ENCODE assay signal across 1 cellular context in genomic region chr6:44298864-44299263, GRCh38.
TF ChIP-seq lines count a peak whose summit lies in the region.

No MANE protein-coding gene starts in this region.

TF ChIP-seq in HCT116, 20 proteins besides CTCF, POLR2A, EP300 and RAD21:
- TF ChIP-seq ZBTB33 (IDR thresholded peaks at IDR 0.05; ENCODE audit: extremely low read depth, insufficient replicate concordance, low read length) (no peak), EZH2phosphoT487 (IDR thresholded peaks at IDR 0.05; ENCODE audit: borderline replicate concordance) (no peak), EZH2 (IDR thresholded peaks at IDR 0.05) (no peak), EGR1 (IDR thresholded peaks at IDR 0.05; ENCODE audit: low read depth) (no peak), SP1 (IDR thresholded peaks at IDR 0.05; ENCODE audit: low read depth) (no peak), ZFX (IDR thresholded peaks at IDR 0.05) (no peak), REST (IDR thresholded peaks at IDR 0.05; ENCODE audit: low read depth) (no peak), FOSL1 (IDR thresholded peaks at IDR 0.05; ENCODE audit: low read depth) (no peak), ATF3 (IDR thresholded peaks at IDR 0.05) (no peak), ELF1 (IDR thresholded peaks at IDR 0.05; ENCODE audit: borderline replicate concordance, low read depth) (no peak), POLR2AphosphoS5 (IDR thresholded peaks at IDR 0.05; ENCODE audit: low read depth, low read length) (no peak), SIN3A (IDR thresholded peaks at IDR 0.05; ENCODE audit: low read depth) (no peak)
